ENCODE assay signal across 23 cellular contexts in the genomic region with DNA sequence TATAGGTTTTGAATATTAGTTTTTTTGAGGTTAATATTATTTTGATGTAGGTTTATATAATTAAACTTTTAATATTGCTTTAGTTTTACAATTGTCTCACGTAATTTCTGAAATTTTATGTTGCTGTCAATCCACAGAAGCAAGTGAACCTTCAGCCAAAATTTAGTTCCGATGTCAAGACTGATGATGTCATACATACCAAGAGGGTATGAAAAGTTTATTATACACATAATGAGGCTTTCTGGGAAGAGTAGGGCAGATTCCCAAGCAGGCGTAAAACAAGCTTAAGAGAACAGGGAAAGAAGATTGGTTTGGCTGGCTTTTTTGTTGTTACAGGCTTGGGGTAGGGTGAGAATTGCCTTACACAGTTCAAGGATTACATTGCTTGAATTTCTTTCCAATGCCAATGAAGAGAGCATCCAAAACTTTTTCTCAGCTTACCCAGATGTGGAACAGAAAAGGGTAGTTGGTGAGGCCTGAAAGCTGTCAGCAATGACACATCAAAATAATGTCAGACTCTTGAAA.
"Had no signal": no experiment of that assay in that cellular context is flagged by ENCODE, and none has a peak within 500 bp of the region (broad histone marks: within the 10 kb centered on the region; RNA-seq: fewer than 3 reads in every experiment).

No MANE protein-coding gene starts in this region.

- H3K9me3 ChIP-seq: colonic mucosa, esophagus squamous epithelium, neutrophil, psoas muscle, testis, transverse colon had no signal

- H3K36me3 ChIP-seq: colonic mucosa, esophagus squamous epithelium, neutrophil, sigmoid colon, transverse colon had no signal

- H3K27me3 ChIP-seq: colonic mucosa, esophagus squamous epithelium, foreskin keratinocyte, neutrophil, sigmoid colon, testis, transverse colon had no signal

- DNase-seq: colonic mucosa; dermis blood vessel endothelial cell; esophagus squamous epithelium; foreskin keratinocyte; immature natural killer cell; kidney; left cardiac atrium; left ventricle myocardium superior; mesenchymal stem cell; midbrain; psoas muscle; retina; sigmoid colon; stimulated activated CD4-positive, alpha-beta T cell treated with anti-CD3 and anti-CD28 coated beads, Interleukin-2, amount 100 ng/mL, for 24 hours; stimulated activated CD4-positive, alpha-beta T cell treated with anti-CD3 and anti-CD28 coated beads, Interleukin-4, amount 100 ng/mL, for 4 hours; stimulated activated naive B cell treated with anti-CD40 and anti-IgM and Interleukin-4, amounts not matched to agents 10 μg/mL and 1 μg/mL and 100 μg/mL, for 72 hours; stimulated activated naive CD8-positive, alpha-beta T cell treated with anti-CD3 and anti-CD28 coated beads, Interleukin-15, amount 100 ng/mL, for 72 hours; testis; transverse colon had no signal

- H3K4me3 ChIP-seq: colonic mucosa, esophagus squamous epithelium, lung, psoas muscle, sigmoid colon, skin epidermis, testis, transverse colon had no signal

- ATAC-seq: foreskin keratinocyte; left cardiac atrium; left ventricle myocardium superior; natural killer cell treated with Interleukin-12 subunit alpha and Interleukin-12 subunit beta and Interleukin-15 and Interleukin-18, amount 100 ng/mL, for 72 hours; psoas muscle; stimulated activated naive B cell treated with anti-CD40 and anti-IgM and Interleukin-4, amounts not matched to agents 10 μg/mL and 1 μg/mL and 100 μg/mL, for 72 hours; stimulated activated naive CD8-positive, alpha-beta T cell treated with anti-CD3 and anti-CD28 coated beads, Interleukin-15, amount 100 ng/mL, for 72 hours had no signal

- H3K4me1 ChIP-seq: colonic mucosa, esophagus squamous epithelium, foreskin keratinocyte, psoas muscle, testis, transverse colon had no signal

- H3K27ac ChIP-seq: colonic mucosa, esophagus squamous epithelium, foreskin keratinocyte, neutrophil, psoas muscle, sigmoid colon, skin epidermis, testis, transverse colon had no signal
